In the genomic region with DNA sequence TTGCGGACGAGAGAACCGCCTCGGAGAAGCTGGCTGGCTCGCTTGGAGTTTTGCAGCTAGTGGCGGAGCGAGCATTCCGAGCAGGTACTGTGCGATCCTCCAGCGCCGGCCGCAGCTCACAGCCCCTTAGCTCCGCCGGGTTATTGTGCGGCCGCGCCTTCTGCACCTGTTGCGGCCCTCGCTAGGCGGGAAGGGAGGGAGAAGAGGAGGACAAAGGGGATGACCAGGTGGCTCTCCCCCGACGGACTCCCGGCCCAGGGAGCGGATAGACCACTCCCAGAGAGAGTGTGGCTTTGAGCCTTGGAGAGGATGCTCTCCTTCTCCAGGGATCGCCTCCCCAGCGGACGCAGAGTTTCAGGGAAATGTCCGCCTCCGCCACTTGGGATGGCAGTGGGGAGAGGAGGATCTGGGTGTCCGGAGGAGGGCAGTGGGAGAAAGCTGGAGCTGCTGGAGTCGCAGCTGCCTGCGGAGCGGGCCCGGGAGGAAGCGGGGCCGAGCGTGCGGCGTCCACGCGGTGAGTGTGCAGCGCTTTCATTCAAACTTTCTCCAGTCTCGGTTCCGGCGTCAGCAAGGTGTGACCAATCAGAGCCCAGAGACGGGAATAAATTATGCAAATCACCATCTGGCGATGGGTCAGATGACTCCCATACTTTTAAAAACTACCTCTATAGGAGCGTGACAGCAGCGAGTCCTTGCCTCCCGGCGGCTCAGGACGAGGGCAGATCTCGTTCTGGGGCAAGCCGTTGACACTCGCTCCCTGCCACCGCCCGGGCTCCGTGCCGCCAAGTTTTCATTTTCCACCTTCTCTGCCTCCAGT, we compare ENCODE assay signal across 8 cellular contexts. TPM values are rescaled to one million over a fixed set of nuclear protein-coding genes. Genes with fewer than 3 reads are reported as not detected.
DNase-seq lines count a peak whose midpoint lies in the region; ATAC-seq and TF ChIP-seq lines count a peak whose summit lies in the region.

Gene LIPG (plus strand): TSS at position 681 of the 817 bp plus-strand sequence. CDS start 252 bp downstream, outside the sequence.

- H3K9ac ChIP-seq in fibroblast of lung (ENCODE audit: insufficient read depth, low read length) = no peak within 1 kb of the TSS

- H3K27me3 Mint-ChIP-seq in nephron (ENCODE audit: low read depth) = peaks cover 55% of the 10 kb centered on the region

- TF ChIP-seq CTCF in GM13976 (IDR thresholded peaks at IDR 0.05; ENCODE audit: borderline replicate concordance, control extremely low read depth, extremely low read depth, insufficient read depth, missing control alignments) (no peak), fibroblast of lung (conservative IDR thresholded peaks at IDR 0.05 in 1 of 2, IDR thresholded peaks at IDR 0.05 in 1 of 2; ENCODE audit: low read depth in 1 of 2, low read length in 2 of 2) (no peak), nephron (IDR thresholded peaks at IDR 0.05; ENCODE audit: unreplicated experiment in 3 of 3) (no peak), tibial nerve (IDR thresholded peaks at IDR 0.05) (no peak)

- peak within 1 kb of the TSS; percentile 50 for H2AFZ ChIP-seq in fibroblast of lung (ENCODE audit: low read length)

- DNase-seq in GM13976 (ENCODE audit: low spot score) = peak; percentile 70
- DNase-seq in NCI-H345 treated with DMSO at 0.1 percent for 48 hours (lab: John Stamatoyannopoulos, UW; ENCODE audit: unreplicated experiment) = peak; percentile 89
- peak; percentile 20 for DNase-seq in activated CD8-positive, alpha-beta memory T cell treated with anti-CD3 and anti-CD28 coated beads, Interleukin-2, amount 50 U/mL, for 24 hours (ENCODE audit: extremely low read depth)
- peak; percentile 77 to 84 for DNase-seq in fibroblast of lung (ENCODE audit: low read depth in 2 of 2)
- no peak for DNase-seq in tibial nerve (ENCODE audit: low spot score in 2 of 2)

- H3K4me1 Mint-ChIP-seq in nephron = peaks cover 59% of the 10 kb centered on the region

- peak within 1 kb of the TSS; percentile 71 to 78 (median 72) for H3K27ac Mint-ChIP-seq in nephron

- H3K27me3 ChIP-seq in fibroblast of lung (ENCODE audit: control insufficient read depth, insufficient read depth, low read length) (peaks cover 15% of the 10 kb centered on the region), tibial nerve (peaks cover 0 to 63% of the 10 kb centered on the region in 2 donors)

- WGBS in tibial nerve, 2 donors = 1 to 2% methylated on average over 33 to 52 of the region's 59 CpGs

- H4K20me1 ChIP-seq in fibroblast of lung (ENCODE audit: control insufficient read depth, extremely low read depth, insufficient read depth, low read length) = no peaks in the 10 kb centered on the region

- H3K36me3 Mint-ChIP-seq in nephron (ENCODE audit: low read depth) = peaks cover 2% of the 10 kb centered on the region

- peak; percentile 92 for ATAC-seq in HG02938 (IDR thresholded peaks at IDR 0.05; ENCODE audit: unreplicated experiment)
- no peak for ATAC-seq in HG02970 (IDR thresholded peaks at IDR 0.05; ENCODE audit: low FRiP score, unreplicated experiment)

- peak within 1 kb of the TSS; percentile 25 to 59 (median 32) for H3K4me3 ChIP-seq in fibroblast of lung (replicated peaks in 1 of 4; ENCODE audit: control extremely low read depth in 1 of 4, insufficient read depth in 1 of 4, low read depth in 3 of 4, low read length in 4 of 4)
- peak within 1 kb of the TSS; percentile 8 to 43 (median 22) for H3K4me3 ChIP-seq in tibial nerve

- in situ Hi-C loops in GM13976 (cut with MboI; ENCODE audit: low sequenced_read_pairs, unreplicated experiment) = no loop called here

- H3K4me3 Mint-ChIP-seq in nephron = peak within 1 kb of the TSS; percentile 92 to 98 (median 96)

- no peaks in the 10 kb centered on the region for H3K9me3 ChIP-seq in fibroblast of lung (ENCODE audit: control insufficient read depth, insufficient read depth, low read depth, low read length)
- no peaks in the 10 kb centered on the region for H3K9me3 ChIP-seq in tibial nerve

- H3K27ac ChIP-seq in fibroblast of lung (ENCODE audit: insufficient read depth, low read length) = no peak within 1 kb of the TSS
- H3K27ac ChIP-seq in tibial nerve = no peak within 1 kb of the TSS

- peaks cover 5% of the 10 kb centered on the region for H3K4me1 ChIP-seq in fibroblast of lung (ENCODE audit: control insufficient read depth, extremely low read depth, insufficient read depth, low read length)
- peaks cover 0 to 25% (median 16%) of the 10 kb centered on the region in 4 donors for H3K4me1 ChIP-seq in tibial nerve

- no peak for TF ChIP-seq EP300 in tibial nerve (IDR thresholded peaks at IDR 0.05)

- H3K79me2 ChIP-seq in fibroblast of lung (ENCODE audit: control insufficient read depth, insufficient read depth, low read length) = no peaks in the 10 kb centered on the region

- no peak for TF ChIP-seq POLR2A in tibial nerve (IDR thresholded peaks at IDR 0.05)

- H3K9me3 Mint-ChIP-seq in nephron = no peaks in the 10 kb centered on the region

- H3K36me3 ChIP-seq in fibroblast of lung (ENCODE audit: control insufficient read depth, insufficient read depth, low read length) (no peaks in the 10 kb centered on the region), tibial nerve (no peaks in the 10 kb centered on the region)

- peak within 1 kb of the TSS; percentile 59 for H3K4me2 ChIP-seq in fibroblast of lung (ENCODE audit: extremely low read depth, insufficient read depth, low read length)

RNA-seq across cellular contexts. Expression of gene LIPG, which starts in this region (rescaled TPM):
- total RNA-seq in fibroblast of lung (0.50 and 1.0 TPM in 2 replicates), tibial nerve (under 1 TPM in 2 of 4 donors, not detected in 2; 0.39 to 0.44 TPM)
- polyA plus RNA-seq in fibroblast of lung = 0.30 and 2.3 TPM in 2 replicates
- polyA plus RNA-seq in fibroblast of lung (2012) = 0.54 and 1.3 TPM in 2 replicates
- polyA minus RNA-seq in fibroblast of lung (ENCODE audit: low replicate concordance) = 2.6 and 5.9 TPM in 2 replicates

Comparison
In these comparisons a context has a peak if more than half of its experiments do, and no peak if none do; other contexts are left out.
1. DNase-seq: peak in GM13976 (single experiment), NCI-H345 treated with DMSO at 0.1 percent for 48 hours (single experiment), activated CD8-positive, alpha-beta memory T cell treated with anti-CD3 and anti-CD28 coated beads, Interleukin-2, amount 50 U/mL, for 24 hours (single experiment) and fibroblast of lung (2 of 2); none in tibial nerve (0 of 2).